Comparison of ENCODE assay signal across 8 cellular contexts in genomic region chr1:151024540-151025146, GRCh38. TPM values are rescaled to one million over a fixed set of nuclear protein-coding genes. Genes with fewer than 3 reads are reported as not detected.
DNase-seq lines count a peak whose midpoint lies in the region; ATAC-seq and TF ChIP-seq lines count a peak whose summit lies in the region.

No MANE protein-coding gene starts in this region.

- H3K27me3 Mint-ChIP-seq in activated CD4-positive, alpha-beta T cell treated with anti-CD3 and anti-CD28 coated beads, Interleukin-2, amount 10 ng/mL, durations not matched to agents 7 days and 5 days, result no peaks in the 10 kb centered on the region

- intact Hi-C loops in right lobe of liver (cut with DNase I), result loop anchor here in 1 of 2 donors (10.0 kb wide), 1 partner anchor 130 kb away; the partner anchor contains the start of gene TNFAIP8L2

- CTCF ChIA-PET in activated CD4-positive, alpha-beta T cell treated with anti-CD3 and anti-CD28 coated beads, Interleukin-2, amount 10 ng/mL, durations not matched to agents 7 days and 5 days (lab: Charles Lee), result interaction anchor here (0.6 to 1.8 kb wide), 28 partner anchors 9 to 327 kb away, joined by 3 to 11 read pairs (median 3); partner anchors contain the start of genes CDC42SE1, GOLPH3L, MLLT11 and TNFAIP8L2

- POLR2A ChIA-PET in activated CD4-positive, alpha-beta T cell treated with anti-CD3 and anti-CD28 coated beads, Interleukin-2, amount 10 ng/mL, durations not matched to agents 7 days and 5 days (lab: Charles Lee), result interaction anchor here (0.6 kb wide), 1 partner anchor 228 kb away, joined by 4 read pairs; no protein-coding TSS in a partner anchor

- peak overlapping the region in 1 of 2 donors; percentile 54 for H3K27ac ChIP-seq in coronary artery
- H3K27ac ChIP-seq in right lobe of liver, result no peak overlapping the region

- H3K4me3 ChIP-seq in coronary artery (no peak overlapping the region), right lobe of liver (no peak overlapping the region)

- peak; percentile 60 for ATAC-seq in GM21423 (IDR thresholded peaks at IDR 0.05; ENCODE audit: unreplicated experiment)
- ATAC-seq in right lobe of liver, result peak; percentile 93 to 98 (median 96)

- WGBS in right lobe of liver (ENCODE audit: insufficient coverage, low coverage, low lambda C conversion rate, missing lambda C conversion rate), result 51% methylated on average over 4 of the region's 6 CpGs

- no peaks in the 10 kb centered on the region for H3K9me3 ChIP-seq in right lobe of liver

- no peaks in the 10 kb centered on the region for H3K9me3 Mint-ChIP-seq in activated CD4-positive, alpha-beta T cell treated with anti-CD3 and anti-CD28 coated beads, Interleukin-2, amount 10 ng/mL, durations not matched to agents 7 days and 5 days

- H3K4me3 Mint-ChIP-seq in activated CD4-positive, alpha-beta T cell treated with anti-CD3 and anti-CD28 coated beads, Interleukin-2, amount 10 ng/mL, durations not matched to agents 7 days and 5 days, result no peak overlapping the region

- no peaks in the 10 kb centered on the region for H3K27me3 ChIP-seq in right lobe of liver

- TF ChIP-seq POLR2A in right lobe of liver (IDR thresholded peaks at IDR 0.05), result no peak

- no peaks in the 10 kb centered on the region for H3K4me1 ChIP-seq in right lobe of liver

- H3K36me3 Mint-ChIP-seq in activated CD4-positive, alpha-beta T cell treated with anti-CD3 and anti-CD28 coated beads, Interleukin-2, amount 10 ng/mL, durations not matched to agents 7 days and 5 days (ENCODE audit: low read depth), result peaks cover 35% of the 10 kb centered on the region

- H3K36me3 ChIP-seq in right lobe of liver, result peaks cover 0 to 44% (median 24%) of the 10 kb centered on the region in 4 donors

- H3K4me1 Mint-ChIP-seq in activated CD4-positive, alpha-beta T cell treated with anti-CD3 and anti-CD28 coated beads, Interleukin-2, amount 10 ng/mL, durations not matched to agents 7 days and 5 days, result peaks cover 9% of the 10 kb centered on the region

- DNase-seq in AG08395 (ENCODE audit: low spot score) (peak; percentile 81), NCI-H460 (ENCODE audit: extremely low read depth, low read depth) (peak; percentile 70), coronary artery (ENCODE audit: low spot score) (peak; percentile 82), right lobe of liver (peak; percentile 72 to 80 (median 75)), LoVo (ENCODE audit: low spot score) (no peak)
- peak; percentile 91 for DNase-seq in activated CD4-positive, alpha-beta T cell treated with anti-CD3 and anti-CD28 coated beads, Interleukin-2, amount 10 ng/mL, durations not matched to agents 7 days and 5 days
- DNase-seq in stimulated activated CD4-positive, alpha-beta T cell treated with anti-CD3 and anti-CD28 coated beads, TNF-alpha, amount 100 ng/mL, for 24 hours (ENCODE audit: low read depth in 3 of 3), result peak; percentile 66 to 77 (median 75)

- peak; percentile 58 for TF ChIP-seq CTCF in coronary artery (IDR thresholded peaks at IDR 0.05)
- TF ChIP-seq CTCF in right lobe of liver (IDR thresholded peaks at IDR 0.05), result peak; percentile 61 to 71 (median 71)

- peak overlapping the region; percentile 66 for H3K27ac Mint-ChIP-seq in activated CD4-positive, alpha-beta T cell treated with anti-CD3 and anti-CD28 coated beads, Interleukin-2, amount 10 ng/mL, durations not matched to agents 7 days and 5 days

RNA-seq across cellular contexts. Expression of gene BNIPL, which starts 11.7 kb away (rescaled TPM):
- 0.43 and 1.3 TPM in 2 replicates for total RNA-seq in NCI-H460 (2014; rRNA removed; shearing (Covaris generic))
- 0.19 and 1.2 TPM in 2 replicates for polyA plus RNA-seq in NCI-H460 (2014; cell fraction: nucleus; rRNA removed)
- total RNA-seq in activated CD4-positive, alpha-beta T cell treated with anti-CD3 and anti-CD28 coated beads, Interleukin-2, amount 10 ng/mL, durations not matched to agents 7 days and 5 days, result 1 to 10 TPM in 1 of 2 experiments, under 1 TPM in 1; 0.99 to 1.5 TPM
- under 1 TPM in 5 of 6 experiments, not detected in 1; 0.12 to 0.76 (median 0.42) TPM for total RNA-seq in right lobe of liver

RNA-seq across cellular contexts. Expression of gene PRUNE1, which starts 16.4 kb away (rescaled TPM):
- 22.7 and 24.7 TPM in 2 replicates for total RNA-seq in NCI-H460 (2014; rRNA removed; shearing (Covaris generic))
- 14.6 and 21.4 TPM in 2 replicates for polyA plus RNA-seq in NCI-H460 (2014; cell fraction: nucleus; rRNA removed)
- total RNA-seq in activated CD4-positive, alpha-beta T cell treated with anti-CD3 and anti-CD28 coated beads, Interleukin-2, amount 10 ng/mL, durations not matched to agents 7 days and 5 days, result 10 to 100 TPM; 18.8 to 19.1 TPM
- 10 to 100 TPM in 4 of 6 experiments, 1 to 10 TPM in 2; 4.7 to 12.0 (median 10.1) TPM for total RNA-seq in right lobe of liver

RNA-seq across cellular contexts. Expression of gene MINDY1, which starts 17.9 kb away (rescaled TPM):
- 12.1 and 13.4 TPM in 2 replicates for total RNA-seq in NCI-H460 (2014; rRNA removed; shearing (Covaris generic))
- 11.6 and 16.2 TPM in 2 replicates for polyA plus RNA-seq in NCI-H460 (2014; cell fraction: nucleus; rRNA removed)
- 10 to 100 TPM; 23.9 to 24.3 TPM for total RNA-seq in activated CD4-positive, alpha-beta T cell treated with anti-CD3 and anti-CD28 coated beads, Interleukin-2, amount 10 ng/mL, durations not matched to agents 7 days and 5 days
- total RNA-seq in right lobe of liver, result 10 to 100 TPM; 10.1 to 19.7 (median 15.4) TPM

RNA-seq across cellular contexts. Expression of gene C1orf56, which starts 22.9 kb away (rescaled TPM):
- 6.1 and 7.2 TPM in 2 replicates for total RNA-seq in NCI-H460 (2014; rRNA removed; shearing (Covaris generic))
- 4.1 and 4.8 TPM in 2 replicates for polyA plus RNA-seq in NCI-H460 (2014; cell fraction: nucleus; rRNA removed)
- 1 to 10 TPM in 1 of 2 experiments, under 1 TPM in 1; 0.62 to 1.3 TPM for total RNA-seq in activated CD4-positive, alpha-beta T cell treated with anti-CD3 and anti-CD28 coated beads, Interleukin-2, amount 10 ng/mL, durations not matched to agents 7 days and 5 days
- 1 to 10 TPM; 2.4 to 5.7 (median 3.8) TPM for total RNA-seq in right lobe of liver

RNA-seq across cellular contexts. Expression of gene CDC42SE1, which starts 34.8 kb away (rescaled TPM):
- 100 and 101 TPM in 2 replicates for total RNA-seq in NCI-H460 (2014; rRNA removed; shearing (Covaris generic))
- 101 and 114 TPM in 2 replicates for polyA plus RNA-seq in NCI-H460 (2014; cell fraction: nucleus; rRNA removed)
- total RNA-seq in activated CD4-positive, alpha-beta T cell treated with anti-CD3 and anti-CD28 coated beads, Interleukin-2, amount 10 ng/mL, durations not matched to agents 7 days and 5 days, result 100 to 1,000 TPM; 350 to 360 TPM
- total RNA-seq in right lobe of liver, result 10 to 100 TPM; 15.9 to 37.5 (median 27.3) TPM
